In genomic region chr4:37243061-37243460, GRCh38 we compare ENCODE assay signal across 2 cellular contexts.
TF ChIP-seq lines count a peak whose summit lies in the region.

No MANE protein-coding gene starts in this region.

TF ChIP-seq in WTC11, 78 proteins besides CTCF, POLR2A, EP300 and RAD21 (continued from another document):
- no peak for TF ChIP-seq FOXP4 (CRISPR knock-in tag; IDR thresholded peaks at IDR 0.05)
- TF ChIP-seq GRHL2 (CRISPR knock-in tag; IDR thresholded peaks at IDR 0.05; ENCODE audit: insufficient replicate concordance, severe bottlenecking): no peak
- TF ChIP-seq, protein P1, sequence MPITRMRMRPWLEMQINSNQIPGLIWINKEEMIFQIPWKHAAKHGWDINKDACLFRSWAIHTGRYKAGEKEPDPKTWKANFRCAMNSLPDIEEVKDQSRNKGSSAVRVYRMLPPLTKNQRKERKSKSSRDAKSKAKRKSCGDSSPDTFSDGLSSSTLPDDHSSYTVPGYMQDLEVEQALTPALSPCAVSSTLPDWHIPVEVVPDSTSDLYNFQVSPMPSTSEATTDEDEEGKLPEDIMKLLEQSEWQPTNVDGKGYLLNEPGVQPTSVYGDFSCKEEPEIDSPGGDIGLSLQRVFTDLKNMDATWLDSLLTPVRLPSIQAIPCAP (CRISPR knock-in tag; IDR thresholded peaks at IDR 0.05): no peak
- TF ChIP-seq RORB (CRISPR knock-in tag; IDR thresholded peaks at IDR 0.05): no peak
- TF ChIP-seq TEAD1 (CRISPR knock-in tag; IDR thresholded peaks at IDR 0.05): no peak
- no peak for TF ChIP-seq SP1 (CRISPR knock-in tag; conservative IDR thresholded peaks at IDR 0.05)
- TF ChIP-seq ELF4 (CRISPR knock-in tag; IDR thresholded peaks at IDR 0.05; ENCODE audit: low read depth): no peak
- TF ChIP-seq, protein P2, sequence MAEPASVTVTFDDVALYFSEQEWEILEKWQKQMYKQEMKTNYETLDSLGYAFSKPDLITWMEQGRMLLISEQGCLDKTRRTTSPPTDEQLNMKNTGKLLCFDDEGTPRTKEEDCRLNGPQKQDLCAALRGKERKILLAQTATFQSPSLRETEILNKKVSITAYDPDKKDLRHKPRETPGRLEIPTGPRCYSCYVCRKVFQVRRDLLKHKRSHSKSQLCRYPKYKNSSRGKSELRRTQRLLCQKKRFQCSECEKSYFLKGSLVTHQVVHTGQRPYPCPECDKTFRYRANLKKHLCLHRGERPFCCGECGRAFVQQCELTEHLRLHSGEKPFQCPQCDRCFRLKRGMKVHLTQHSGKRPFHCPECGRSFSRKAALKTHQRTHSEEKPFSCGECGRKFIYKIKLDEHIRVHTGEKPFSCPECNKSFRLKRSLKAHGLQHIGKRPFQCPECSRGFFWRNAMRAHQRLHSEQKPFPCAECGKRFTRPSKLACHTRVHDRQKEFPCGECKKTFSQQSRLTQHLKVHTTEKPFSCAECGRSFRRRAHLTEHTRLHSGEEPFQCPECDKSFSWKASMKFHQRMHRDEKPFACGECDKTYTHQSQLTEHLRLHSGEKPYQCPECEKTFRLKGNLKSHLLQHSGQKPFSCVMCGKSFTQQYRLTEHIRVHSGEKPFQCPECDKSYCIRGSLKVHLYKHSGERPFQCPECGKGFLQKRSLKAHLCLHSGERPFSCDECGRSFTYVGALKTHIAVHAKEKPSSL (CRISPR knock-in tag; conservative IDR thresholded peaks at IDR 0.05): no peak
TF ChIP-seq in WTC11: peak in this region for 0.

TF ChIP-seq in HepG2, 621 proteins besides CTCF, POLR2A, EP300 and RAD21 (continued from another document):
- TF ChIP-seq, protein P3, sequence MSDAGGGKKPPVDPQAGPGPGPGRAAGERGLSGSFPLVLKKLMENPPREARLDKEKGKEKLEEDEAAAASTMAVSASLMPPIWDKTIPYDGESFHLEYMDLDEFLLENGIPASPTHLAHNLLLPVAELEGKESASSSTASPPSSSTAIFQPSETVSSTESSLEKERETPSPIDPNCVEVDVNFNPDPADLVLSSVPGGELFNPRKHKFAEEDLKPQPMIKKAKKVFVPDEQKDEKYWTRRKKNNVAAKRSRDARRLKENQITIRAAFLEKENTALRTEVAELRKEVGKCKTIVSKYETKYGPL (CRISPR knock-in tag; IDR thresholded peaks at IDR 0.05): no peak
- TF ChIP-seq ZFP41 (CRISPR knock-in tag; IDR thresholded peaks at IDR 0.05; ENCODE audit: borderline replicate concordance) (no peak), KDM6A (CRISPR knock-in tag; IDR thresholded peaks at IDR 0.05; ENCODE audit: low read depth) (no peak)
- TF ChIP-seq, protein P4, sequence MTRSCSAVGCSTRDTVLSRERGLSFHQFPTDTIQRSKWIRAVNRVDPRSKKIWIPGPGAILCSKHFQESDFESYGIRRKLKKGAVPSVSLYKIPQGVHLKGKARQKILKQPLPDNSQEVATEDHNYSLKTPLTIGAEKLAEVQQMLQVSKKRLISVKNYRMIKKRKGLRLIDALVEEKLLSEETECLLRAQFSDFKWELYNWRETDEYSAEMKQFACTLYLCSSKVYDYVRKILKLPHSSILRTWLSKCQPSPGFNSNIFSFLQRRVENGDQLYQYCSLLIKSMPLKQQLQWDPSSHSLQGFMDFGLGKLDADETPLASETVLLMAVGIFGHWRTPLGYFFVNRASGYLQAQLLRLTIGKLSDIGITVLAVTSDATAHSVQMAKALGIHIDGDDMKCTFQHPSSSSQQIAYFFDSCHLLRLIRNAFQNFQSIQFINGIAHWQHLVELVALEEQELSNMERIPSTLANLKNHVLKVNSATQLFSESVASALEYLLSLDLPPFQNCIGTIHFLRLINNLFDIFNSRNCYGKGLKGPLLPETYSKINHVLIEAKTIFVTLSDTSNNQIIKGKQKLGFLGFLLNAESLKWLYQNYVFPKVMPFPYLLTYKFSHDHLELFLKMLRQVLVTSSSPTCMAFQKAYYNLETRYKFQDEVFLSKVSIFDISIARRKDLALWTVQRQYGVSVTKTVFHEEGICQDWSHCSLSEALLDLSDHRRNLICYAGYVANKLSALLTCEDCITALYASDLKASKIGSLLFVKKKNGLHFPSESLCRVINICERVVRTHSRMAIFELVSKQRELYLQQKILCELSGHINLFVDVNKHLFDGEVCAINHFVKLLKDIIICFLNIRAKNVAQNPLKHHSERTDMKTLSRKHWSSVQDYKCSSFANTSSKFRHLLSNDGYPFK (CRISPR knock-in tag; IDR thresholded peaks at IDR 0.05; ENCODE audit: borderline replicate concordance): no peak
